ENCODE assay signal across 36 cellular contexts in genomic region chr17:57819867-57820266, GRCh38.
"Had no signal": no experiment of that assay in that cellular context is flagged by ENCODE, and none has a peak within 500 bp of the region (broad histone marks: within the 10 kb centered on the region; RNA-seq: fewer than 3 reads in every experiment).

No MANE protein-coding gene starts in this region.

- H3K4me1 ChIP-seq: ascending aorta, breast epithelium, esophagus muscularis mucosa, foreskin keratinocyte, gastrocnemius medialis, heart left ventricle had no signal

- H3K4me3 Mint-ChIP-seq: activated B cell treated with CpG ODN at 0.5 μM for 24 hours; activated CD4-positive, alpha-beta memory T cell treated with anti-CD3 and anti-CD28 coated beads for 36 hours; activated CD4-positive, alpha-beta T cell treated with anti-CD3 and anti-CD28 coated beads, Interleukin-2, amount 10 ng/mL, durations not matched to agents 24 days and 14 days; activated CD8-positive, alpha-beta memory T cell treated with anti-CD3 and anti-CD28 coated beads, Interleukin-2, amount 10 ng/mL, durations not matched to agents 7 days and 5 days; activated CD8-positive, alpha-beta T cell treated with anti-CD3 and anti-CD28 coated beads, Interleukin-2, amount 10 ng/mL, durations not matched to agents 7 days and 5 days; activated naive CD4-positive, alpha-beta T cell treated with anti-CD3 and anti-CD28 coated beads for 36 hours; activated naive CD4-positive, alpha-beta T cell treated with anti-CD3 and anti-CD28 coated beads, Interleukin-2, amount 50 U/mL, for 24 hours; activated naive CD8-positive, alpha-beta T cell treated with anti-CD3 and anti-CD28 coated beads, Interleukin-2, amount 10 ng/mL, durations not matched to agents 7 days and 5 days; activated T-helper 1 cell treated with anti-CD3 and anti-CD28 coated beads, Interleukin-12 subunit alpha, Interleukin-12 subunit beta, Interleukin-2, Interleukin-4 antibody, amounts not matched to agents 30 ng/mL and 10 ng/mL and 1 ng/mL, durations not matched to agents 14 hours and 24 hours and 36 hours; brain; dendritic cell treated with granulocyte-macrophage colony-stimulating factor and Interleukin-4, amounts not matched to agents 40 ng/mL and 50 ng/mL, for 4 days; T-cell; T-helper 1 cell treated with Interleukin-12 subunit alpha and Interleukin-12 subunit beta and Interleukin-4 antibody, amounts not matched to agents 30 μg/mL and 1 μg/mL, for 36 hours had no signal

- FAIRE-seq: TTC549 had no signal

- H3K9me3 Mint-ChIP-seq: activated B cell treated with CpG ODN at 0.5 μM for 24 hours; activated CD4-positive, alpha-beta memory T cell treated with anti-CD3 and anti-CD28 coated beads for 36 hours; activated CD4-positive, alpha-beta T cell treated with anti-CD3 and anti-CD28 coated beads, Interleukin-2, amount 10 ng/mL, durations not matched to agents 24 days and 14 days; activated naive CD4-positive, alpha-beta T cell treated with anti-CD3 and anti-CD28 coated beads for 36 hours; activated naive CD4-positive, alpha-beta T cell treated with anti-CD3 and anti-CD28 coated beads, Interleukin-2, amount 50 U/mL, for 24 hours; activated naive CD8-positive, alpha-beta T cell treated with anti-CD3 and anti-CD28 coated beads, Interleukin-2, amount 10 ng/mL, durations not matched to agents 7 days and 5 days; activated T-helper 1 cell treated with anti-CD3 and anti-CD28 coated beads, Interleukin-12 subunit alpha, Interleukin-12 subunit beta, Interleukin-2, Interleukin-4 antibody, amounts not matched to agents 30 ng/mL and 10 ng/mL and 1 ng/mL, durations not matched to agents 14 hours and 24 hours and 36 hours; activated T-helper 2 cell treated with anti-CD3 and anti-CD28 coated beads, Interferon-gamma antibody, Interleukin-2, Interleukin-4, amounts not matched to agents 10 μg/mL and 5 μg/mL and 100 μg/mL, durations not matched to agents 14 hours and 24 hours and 36 hours; dendritic cell treated with granulocyte-macrophage colony-stimulating factor and Interleukin-4, amounts not matched to agents 40 ng/mL and 50 ng/mL, for 4 days; T-cell; T-helper 1 cell treated with Interleukin-12 subunit alpha and Interleukin-12 subunit beta and Interleukin-4 antibody, amounts not matched to agents 30 μg/mL and 1 μg/mL, for 36 hours had no signal

- H3K4me1 Mint-ChIP-seq: activated B cell treated with CpG ODN at 0.5 μM for 24 hours; activated CD4-positive, alpha-beta T cell treated with anti-CD3 and anti-CD28 coated beads, Interleukin-2, amount 10 ng/mL, durations not matched to agents 24 days and 14 days; activated CD8-positive, alpha-beta memory T cell treated with anti-CD3 and anti-CD28 coated beads, Interleukin-2, amount 10 ng/mL, durations not matched to agents 7 days and 5 days; activated naive CD4-positive, alpha-beta T cell treated with anti-CD3 and anti-CD28 coated beads, Interleukin-2, amount 50 U/mL, for 24 hours; activated naive CD8-positive, alpha-beta T cell treated with anti-CD3 and anti-CD28 coated beads, Interleukin-2, amount 10 ng/mL, durations not matched to agents 7 days and 5 days; T-cell had no signal

- H3K27ac ChIP-seq: ascending aorta, breast epithelium, cardiac muscle cell, coronary artery, dorsolateral prefrontal cortex, esophagus muscularis mucosa, foreskin keratinocyte, gastrocnemius medialis, heart left ventricle, WERI-Rb-1 had no signal

- H3K27me3 ChIP-seq: ascending aorta, breast epithelium, dorsolateral prefrontal cortex, esophagus muscularis mucosa, gastrocnemius medialis had no signal

- H3K4me3 ChIP-seq: ascending aorta, breast epithelium, cardiac muscle cell, coronary artery, dorsolateral prefrontal cortex, esophagus muscularis mucosa, gastrocnemius medialis, heart left ventricle had no signal

- H3K27ac Mint-ChIP-seq: activated B cell treated with CpG ODN at 0.5 μM for 24 hours; activated CD4-positive, alpha-beta memory T cell treated with anti-CD3 and anti-CD28 coated beads for 36 hours; activated CD4-positive, alpha-beta T cell treated with anti-CD3 and anti-CD28 coated beads, Interleukin-2, amount 10 ng/mL, durations not matched to agents 24 days and 14 days; activated CD8-positive, alpha-beta memory T cell treated with anti-CD3 and anti-CD28 coated beads, Interleukin-2, amount 10 ng/mL, durations not matched to agents 7 days and 5 days; activated CD8-positive, alpha-beta T cell treated with anti-CD3 and anti-CD28 coated beads, Interleukin-2, amount 10 ng/mL, durations not matched to agents 7 days and 5 days; activated naive CD4-positive, alpha-beta T cell treated with anti-CD3 and anti-CD28 coated beads for 36 hours; activated naive CD4-positive, alpha-beta T cell treated with anti-CD3 and anti-CD28 coated beads, Interleukin-2, amount 50 U/mL, for 24 hours; activated naive CD8-positive, alpha-beta T cell treated with anti-CD3 and anti-CD28 coated beads, Interleukin-2, amount 10 ng/mL, durations not matched to agents 7 days and 5 days; activated T-helper 1 cell treated with anti-CD3 and anti-CD28 coated beads, Interleukin-12 subunit alpha, Interleukin-12 subunit beta, Interleukin-2, Interleukin-4 antibody, amounts not matched to agents 30 ng/mL and 10 ng/mL and 1 ng/mL, durations not matched to agents 14 hours and 24 hours and 36 hours; activated T-helper 2 cell treated with anti-CD3 and anti-CD28 coated beads, Interferon-gamma antibody, Interleukin-2, Interleukin-4, amounts not matched to agents 10 μg/mL and 5 μg/mL and 100 μg/mL, durations not matched to agents 14 hours and 24 hours and 36 hours; dendritic cell treated with granulocyte-macrophage colony-stimulating factor and Interleukin-4, amounts not matched to agents 40 ng/mL and 50 ng/mL, for 4 days; T-cell; T-helper 1 cell treated with Interleukin-12 subunit alpha and Interleukin-12 subunit beta and Interleukin-4 antibody, amounts not matched to agents 30 μg/mL and 1 μg/mL, for 36 hours had no signal

- DNase-seq: activated B cell treated with CpG ODN at 0.5 μM for 24 hours; activated CD4-positive, alpha-beta memory T cell treated with anti-CD3 and anti-CD28 coated beads for 36 hours; activated CD4-positive, alpha-beta T cell treated with anti-CD3 and anti-CD28 coated beads, Interleukin-2, amount 10 ng/mL, durations not matched to agents 24 days and 14 days; activated CD8-positive, alpha-beta memory T cell treated with anti-CD3 and anti-CD28 coated beads, Interleukin-2, amount 10 ng/mL, durations not matched to agents 7 days and 5 days; activated CD8-positive, alpha-beta memory T cell treated with anti-CD3 and anti-CD28 coated beads, Interleukin-2, amount 50 U/mL, for 4 hours; activated CD8-positive, alpha-beta T cell treated with anti-CD3 and anti-CD28 coated beads, Interleukin-2, amount 10 ng/mL, durations not matched to agents 7 days and 5 days; activated effector memory CD4-positive, alpha-beta T cell treated with anti-CD3 and anti-CD28 coated beads, Interleukin-2, amount 50 U/mL, for 16 hours; activated naive CD4-positive, alpha-beta T cell treated with anti-CD3 and anti-CD28 coated beads for 36 hours; activated naive CD8-positive, alpha-beta T cell treated with anti-CD3 and anti-CD28 coated beads, Interleukin-2, amount 10 ng/mL, durations not matched to agents 7 days and 5 days; activated T-cell treated with anti-CD3 and anti-CD28 coated beads, Interleukin-2, amount 50 U/mL, for 1 hour; activated T-cell treated with anti-CD3 and anti-CD28 coated beads, Interleukin-2, amount 50 U/mL, for 48 hours; central memory CD4-positive, alpha-beta T cell; cerebellar nuclear complex; dorsolateral prefrontal cortex; effector memory CD4-positive, alpha-beta T cell; erythroblast; gastrocnemius medialis; glutamatergic neuron; heart left ventricle; T-cell; T-helper 9 cell; WERI-Rb-1 had no signal

- H3K36me3 Mint-ChIP-seq: activated CD4-positive, alpha-beta memory T cell treated with anti-CD3 and anti-CD28 coated beads for 36 hours; activated CD8-positive, alpha-beta memory T cell treated with anti-CD3 and anti-CD28 coated beads, Interleukin-2, amount 10 ng/mL, durations not matched to agents 7 days and 5 days; activated naive CD4-positive, alpha-beta T cell treated with anti-CD3 and anti-CD28 coated beads, Interleukin-2, amount 50 U/mL, for 24 hours; activated naive CD8-positive, alpha-beta T cell treated with anti-CD3 and anti-CD28 coated beads, Interleukin-2, amount 10 ng/mL, durations not matched to agents 7 days and 5 days; brain; T-cell had no signal

- H3K36me3 ChIP-seq: ascending aorta, breast epithelium, cardiac muscle cell, esophagus muscularis mucosa, gastrocnemius medialis, heart left ventricle, WERI-Rb-1 had no signal

- ATAC-seq: activated CD4-positive, CD25-positive, alpha-beta regulatory T cell treated with anti-CD3 and anti-CD28 coated beads, Interleukin-2, amount 50 U/mL, for 24 hours; activated CD8-positive, alpha-beta memory T cell treated with anti-CD3 and anti-CD28 coated beads, Interleukin-2, amount 10 ng/mL, durations not matched to agents 7 days and 5 days; activated CD8-positive, alpha-beta T cell treated with anti-CD3 and anti-CD28 coated beads, Interleukin-2, amount 10 ng/mL, durations not matched to agents 7 days and 5 days; foreskin keratinocyte; gastrocnemius medialis; heart left ventricle; T-cell had no signal

- H3K9me3 ChIP-seq: ascending aorta, breast epithelium, esophagus muscularis mucosa, gastrocnemius medialis, heart left ventricle had no signal
